ENCODE assay signal across 9 cellular contexts in the genomic region with DNA sequence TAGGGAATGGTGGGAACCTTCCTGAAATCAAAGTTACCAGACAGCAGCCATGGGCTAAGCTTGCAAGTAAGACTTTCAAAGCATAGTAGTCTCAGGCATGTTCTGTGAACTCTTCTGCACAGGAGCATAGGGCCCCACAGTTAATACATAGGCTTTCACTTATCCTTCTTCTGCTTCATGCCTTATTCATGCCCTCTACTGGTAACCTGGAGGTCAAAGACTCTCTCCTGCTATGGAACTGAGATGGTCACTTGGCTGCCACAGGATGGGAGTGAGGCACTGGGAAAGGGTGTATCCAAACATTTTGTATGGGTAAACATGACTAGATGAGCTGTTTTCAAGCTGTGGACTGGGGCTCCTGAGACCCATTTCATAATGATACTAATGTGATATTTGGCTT. TPM values are rescaled to one million over a fixed set of nuclear protein-coding genes. Genes with fewer than 3 reads are reported as not detected.
DNase-seq lines count a peak whose midpoint lies in the region; ATAC-seq and TF ChIP-seq lines count a peak whose summit lies in the region.
"Had no signal": no experiment of that assay in that cellular context is flagged by ENCODE, and none has a peak within 500 bp of the region (broad histone marks: within the 10 kb centered on the region; RNA-seq: fewer than 3 reads in every experiment).

No MANE protein-coding gene starts in this region.

- H3K27me3 ChIP-seq in HCT116 (ENCODE audit: insufficient read depth, low read length) (no peaks in the 10 kb centered on the region), SK-N-SH (ENCODE audit: insufficient read depth) (no peaks in the 10 kb centered on the region)

- no peak for TF ChIP-seq EP300 in SK-N-SH (IDR thresholded peaks at IDR 0.05; ENCODE audit: borderline replicate concordance in 1 of 2, low read depth in 1 of 2, low read length in 1 of 2)

- intact Hi-C loops in HCT116 (cut with micrococcal nuclease): loop anchor here (2.0 kb wide), 1 partner anchor 126 kb away; no protein-coding TSS in a partner anchor

- H4K20me1 ChIP-seq in HCT116 (ENCODE audit: insufficient read depth) (no peaks in the 10 kb centered on the region), SK-N-SH (ENCODE audit: insufficient read depth) (no peaks in the 10 kb centered on the region)

- no peak overlapping the region for H3K9ac ChIP-seq in HCT116 (ENCODE audit: low read length)
- no peak overlapping the region for H3K9ac ChIP-seq in SK-N-SH

- no peaks in the 10 kb centered on the region for H3K9me2 ChIP-seq in HCT116 (ENCODE audit: insufficient read depth)
- H3K9me2 ChIP-seq in SK-N-SH: no peaks in the 10 kb centered on the region

- no peak for TF ChIP-seq POLR2A in HCT116 (IDR thresholded peaks at IDR 0.05; ENCODE audit: borderline replicate concordance, extremely low read depth, insufficient read depth, insufficient read length)

- POLR2A ChIA-PET in HCT116 (lab: Charles Lee): no interaction called here
- POLR2A ChIA-PET in SK-N-SH (lab: Yijun Ruan, JAX): no interaction called here

- H3K4me2 ChIP-seq in HCT116 (ENCODE audit: low read length): no peak overlapping the region
- H3K4me2 ChIP-seq in SK-N-SH: no peak overlapping the region

- no peaks in the 10 kb centered on the region for H3K36me3 ChIP-seq in HCT116 (ENCODE audit: control insufficient read depth in 1 of 2, insufficient read depth in 2 of 2, low read length in 2 of 2)
- no peaks in the 10 kb centered on the region for H3K36me3 ChIP-seq in SK-N-SH (replicated peaks in 1 of 2; ENCODE audit: control insufficient read depth in 1 of 2, insufficient read depth in 2 of 2, low read length in 1 of 2)

- RAD21 ChIA-PET in HCT116 (lab: Charles Lee; ENCODE audit: low non-redundant PET in 1 of 2, low total read pairs in 2 of 2, uncharacterized antibody in 2 of 2, unreplicated experiment in 2 of 2): no interaction called here

- BruUV-seq in HCT116 (replicated peaks; lab: Mats Ljungman, UMichigan): no TSS peak

- no peaks in the 10 kb centered on the region for H3K9me3 ChIP-seq in HCT116 (ENCODE audit: control insufficient read depth in 1 of 2, insufficient read depth in 1 of 2, low read depth in 1 of 2, low read length in 2 of 2)
- H3K9me3 ChIP-seq in SK-N-SH: no peaks in the 10 kb centered on the region

- TF ChIP-seq RAD21 in HCT116 (IDR thresholded peaks at IDR 0.05; ENCODE audit: low read depth) (peak; percentile 48), SK-N-SH (IDR thresholded peaks at IDR 0.05; ENCODE audit: low read length) (peak; percentile 27; the same call in 1 of the 2 replicates)

- H3K27ac ChIP-seq in HCT116 (ENCODE audit: low read depth, low read length): no peak overlapping the region
- no peak overlapping the region for H3K27ac ChIP-seq in SK-N-SH (ENCODE audit: low read depth in 2 of 2, low read length in 1 of 2)

- peaks cover 6% of the 10 kb centered on the region for H3F3A ChIP-seq in SK-N-SH (replicated peaks; ENCODE audit: insufficient read depth)

- peaks cover 77% of the 10 kb centered on the region for H3K79me2 ChIP-seq in HCT116 (ENCODE audit: insufficient read depth, low read length)
- no peaks in the 10 kb centered on the region for H3K79me2 ChIP-seq in SK-N-SH (ENCODE audit: insufficient read depth)

- no peak overlapping the region for H2AFZ ChIP-seq in HCT116 (ENCODE audit: low read depth, low read length, poor library complexity, severe bottlenecking)
- H2AFZ ChIP-seq in SK-N-SH (ENCODE audit: low read depth): no peak overlapping the region

- ATAC-seq in HCT116 (peak; percentile 79), GM21619 (IDR thresholded peaks at IDR 0.05; ENCODE audit: unreplicated experiment) (no peak), omental fat pad (ENCODE audit: low FRiP score) (no peak)

- H3K4me1 ChIP-seq in HCT116 (ENCODE audit: control insufficient read depth in 1 of 2, insufficient read depth in 2 of 2, low read length in 2 of 2) (peaks cover 6 to 12% of the 10 kb centered on the region in 2 experiments; a peak in 3 of 4 replicates), SK-N-SH (ENCODE audit: control insufficient read depth in 1 of 2, insufficient read depth in 2 of 2, low read depth in 1 of 2, low read length in 1 of 2) (peaks cover 0 to 5% of the 10 kb centered on the region in 2 experiments; a peak in 2 of 4 replicates)

- DNase-seq in EH (ENCODE audit: low read depth): peak; percentile 6
- no peak for DNase-seq in HCT116 (ENCODE audit: low read depth, low spot score)
- DNase-seq in SK-N-SH: no peak
- peak; percentile 13 for DNase-seq in kidney tubule cell (ENCODE audit: low spot score)
- no peak for DNase-seq in NCI-H1694 (lab: John Stamatoyannopoulos, UW)
- DNase-seq in 8988T: no peak
- DNase-seq in omental fat pad (ENCODE audit: low spot score): no peak
- DNase-seq: activated CD8-positive, alpha-beta memory T cell treated with anti-CD3 and anti-CD28 coated beads, Interleukin-2, amount 50 U/mL, for 4 hours had no signal

- H3K4me3 ChIP-seq in HCT116 (replicated peaks in 1 of 2; ENCODE audit: low read depth in 1 of 2, low read length in 2 of 2) (no peak overlapping the region), SK-N-SH (ENCODE audit: low read depth in 2 of 2, low read length in 1 of 2) (no peak overlapping the region)

- TF ChIP-seq CTCF in HCT116 (IDR thresholded peaks at IDR 0.05 in 2 of 3, conservative IDR thresholded peaks at IDR 0.05 in 1 of 3; ENCODE audit: borderline replicate concordance in 1 of 3, insufficient read depth in 1 of 3, low read depth in 2 of 3, low read length in 2 of 3) (peak in 2 of 3 experiments; percentile 19 to 29; a peak in 2 of 6 replicates), SK-N-SH (IDR thresholded peaks at IDR 0.05) (peak; percentile 23; the same call in 1 of the 2 replicates), omental fat pad (IDR thresholded peaks at IDR 0.05) (no peak)

- CTCF ChIA-PET in HCT116 (lab: Charles Lee) (interaction anchor here (0.8 to 2.0 kb wide), 3 partner anchors 17 to 126 kb away, joined by 3 to 7 read pairs (median 4); a partner anchor contains a TSS), SK-N-SH (lab: Yijun Ruan, JAX) (interaction anchor here (0.9 to 3.6 kb wide), 5 partner anchors 17 to 228 kb away, joined by 3 to 16 read pairs (median 8); no protein-coding TSS in a partner anchor)

TF ChIP-seq in HCT116, 20 proteins besides CTCF, POLR2A, EP300 and RAD21 (continues in another document):
- TF ChIP-seq ZNF274 (IDR thresholded peaks at IDR 0.05; ENCODE audit: low read depth, low read length): no peak
- TF ChIP-seq FOSL1 (IDR thresholded peaks at IDR 0.05; ENCODE audit: low read depth): no peak
- TF ChIP-seq, protein P1, sequence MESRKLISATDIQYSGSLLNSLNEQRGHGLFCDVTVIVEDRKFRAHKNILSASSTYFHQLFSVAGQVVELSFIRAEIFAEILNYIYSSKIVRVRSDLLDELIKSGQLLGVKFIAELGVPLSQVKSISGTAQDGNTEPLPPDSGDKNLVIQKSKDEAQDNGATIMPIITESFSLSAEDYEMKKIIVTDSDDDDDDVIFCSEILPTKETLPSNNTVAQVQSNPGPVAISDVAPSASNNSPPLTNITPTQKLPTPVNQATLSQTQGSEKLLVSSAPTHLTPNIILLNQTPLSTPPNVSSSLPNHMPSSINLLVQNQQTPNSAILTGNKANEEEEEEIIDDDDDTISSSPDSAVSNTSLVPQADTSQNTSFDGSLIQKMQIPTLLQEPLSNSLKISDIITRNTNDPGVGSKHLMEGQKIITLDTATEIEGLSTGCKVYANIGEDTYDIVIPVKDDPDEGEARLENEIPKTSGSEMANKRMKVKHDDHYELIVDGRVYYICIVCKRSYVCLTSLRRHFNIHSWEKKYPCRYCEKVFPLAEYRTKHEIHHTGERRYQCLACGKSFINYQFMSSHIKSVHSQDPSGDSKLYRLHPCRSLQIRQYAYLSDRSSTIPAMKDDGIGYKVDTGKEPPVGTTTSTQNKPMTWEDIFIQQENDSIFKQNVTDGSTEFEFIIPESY (IDR thresholded peaks at IDR 0.05; ENCODE audit: extremely low read depth, insufficient replicate concordance, low read length): no peak
- TF ChIP-seq, protein P2, sequence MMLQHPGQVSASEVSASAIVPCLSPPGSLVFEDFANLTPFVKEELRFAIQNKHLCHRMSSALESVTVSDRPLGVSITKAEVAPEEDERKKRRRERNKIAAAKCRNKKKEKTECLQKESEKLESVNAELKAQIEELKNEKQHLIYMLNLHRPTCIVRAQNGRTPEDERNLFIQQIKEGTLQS (IDR thresholded peaks at IDR 0.05): no peak
- TF ChIP-seq EZH2 (IDR thresholded peaks at IDR 0.05): no peak

TF ChIP-seq in SK-N-SH, 30 proteins besides CTCF, POLR2A, EP300 and RAD21:
- no peak for TF ChIP-seq GATA2 (CRISPR knock-in tag; IDR thresholded peaks at IDR 0.05)
- no peak for TF ChIP-seq NRF1 (IDR thresholded peaks at IDR 0.05; ENCODE audit: low read depth, low read length)
- TF ChIP-seq RXRA (IDR thresholded peaks at IDR 0.05; ENCODE audit: borderline replicate concordance, low read depth): no peak
- no peak for TF ChIP-seq GABPA (IDR thresholded peaks at IDR 0.05; ENCODE audit: low read depth)
- TF ChIP-seq, protein P3, sequence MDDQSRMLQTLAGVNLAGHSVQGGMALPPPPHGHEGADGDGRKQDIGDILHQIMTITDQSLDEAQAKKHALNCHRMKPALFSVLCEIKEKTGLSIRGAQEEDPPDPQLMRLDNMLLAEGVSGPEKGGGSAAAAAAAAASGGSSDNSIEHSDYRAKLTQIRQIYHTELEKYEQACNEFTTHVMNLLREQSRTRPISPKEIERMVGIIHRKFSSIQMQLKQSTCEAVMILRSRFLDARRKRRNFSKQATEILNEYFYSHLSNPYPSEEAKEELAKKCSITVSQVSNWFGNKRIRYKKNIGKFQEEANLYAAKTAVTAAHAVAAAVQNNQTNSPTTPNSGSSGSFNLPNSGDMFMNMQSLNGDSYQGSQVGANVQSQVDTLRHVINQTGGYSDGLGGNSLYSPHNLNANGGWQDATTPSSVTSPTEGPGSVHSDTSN (IDR thresholded peaks at IDR 0.05): no peak
- no peak for TF ChIP-seq NFIC (IDR thresholded peaks at IDR 0.05; ENCODE audit: borderline replicate concordance)
- no peak for TF ChIP-seq TCF12 (IDR thresholded peaks at IDR 0.05)
- TF ChIP-seq, protein P4, sequence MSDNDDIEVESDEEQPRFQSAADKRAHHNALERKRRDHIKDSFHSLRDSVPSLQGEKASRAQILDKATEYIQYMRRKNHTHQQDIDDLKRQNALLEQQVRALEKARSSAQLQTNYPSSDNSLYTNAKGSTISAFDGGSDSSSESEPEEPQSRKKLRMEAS (IDR thresholded peaks at IDR 0.05; ENCODE audit: low read depth): no peak
- no peak for TF ChIP-seq CHD2 (IDR thresholded peaks at IDR 0.05; ENCODE audit: low read length, partially characterized antibody)

RNA-seq across cellular contexts. Expression of a gene that starts 49.1 kb away (rescaled TPM):
- total RNA-seq in HCT116 (2021; ENCODE audit: unreplicated experiment) (108 TPM), omental fat pad (100 to 1,000 TPM; 112 to 264 (median 128) TPM)
- 41.2 and 57.2 TPM in 2 replicates for polyA plus RNA-seq in HCT116 (2012)
- polyA plus RNA-seq in SK-N-SH (2012; rRNA removed): 28.1 and 32.2 TPM in 2 replicates
- polyA plus RNA-seq in SK-N-SH (2012; cell fraction: cytosol; rRNA removed): 29.6 and 32.9 TPM in 2 replicates
- 62.1 and 95.1 TPM in 2 replicates for polyA plus RNA-seq in SK-N-SH (2012; cell fraction: nucleus; rRNA removed)

RNA-seq across cellular contexts. Expression of a gene that starts 55.6 kb away (rescaled TPM):
- 5.9 TPM for total RNA-seq in HCT116 (2021; ENCODE audit: unreplicated experiment)
- polyA plus RNA-seq in HCT116 (2012): 2.1 and 2.7 TPM in 2 replicates
- 0.20 and 0.23 TPM in 2 replicates for polyA plus RNA-seq in SK-N-SH (2012; rRNA removed)
- polyA plus RNA-seq in SK-N-SH (2012; cell fraction: cytosol; rRNA removed): 0.38 and 0.40 TPM in 2 replicates
- polyA plus RNA-seq in SK-N-SH (2012; cell fraction: nucleus; rRNA removed): 0.08 and 0.14 TPM in 2 replicates
- 1 to 10 TPM; 2.8 to 5.0 (median 4.0) TPM for total RNA-seq in omental fat pad

Comparison
In these comparisons a context has a peak if more than half of its experiments do, and no peak if none do; other contexts are left out.
1. DNase-seq: peak in EH (single experiment) and kidney tubule cell (single experiment); none in HCT116 (single experiment), SK-N-SH (single experiment), NCI-H1694 (single experiment), 8988T (single experiment) and omental fat pad (single experiment).
2. CTCF ChIP-seq: peak in HCT116 (2 of 3) and SK-N-SH (single experiment); none in omental fat pad (0 of 3).